Comparison of ENCODE assay signal across 8 cellular contexts in the genomic region with DNA sequence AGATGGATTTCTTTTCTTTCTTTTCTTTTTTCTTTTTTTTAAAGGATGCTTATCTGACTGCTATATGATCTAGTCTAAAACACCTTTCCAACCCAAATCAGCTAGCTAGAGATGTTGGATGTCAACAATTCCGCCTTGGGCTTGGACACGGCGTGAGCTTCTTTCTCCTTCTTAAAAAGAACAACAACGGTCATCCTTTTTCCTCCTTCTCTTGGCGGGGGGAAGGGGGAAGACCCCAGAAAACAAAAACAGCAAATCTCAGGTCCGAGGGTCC. TPM values are rescaled to one million over a fixed set of nuclear protein-coding genes. Genes with fewer than 3 reads are reported as not detected.
DNase-seq lines count a peak whose midpoint lies in the region; ATAC-seq, FAIRE-seq and TF ChIP-seq lines count a peak whose summit lies in the region.

No MANE protein-coding gene starts in this region.

- peaks cover 25% of the 10 kb centered on the region for H3K79me2 ChIP-seq in HepG2 (ENCODE audit: insufficient read depth, low read length)

- in situ Hi-C loops in astrocyte of the cerebellum (cut with HindIII; ENCODE audit: low sequenced_read_pairs) (loop anchor here (5.0 kb wide), 1 partner anchor 60 kb away; no protein-coding TSS in a partner anchor), HepG2 (cut with HindIII; ENCODE audit: extremely low pct_ligation_motif_present, low pct_unique_long_range_greater_than_20kb) (no loop called here)

- peaks cover 69% of the 10 kb centered on the region for H3K27me3 Mint-ChIP-seq in T-helper 2 cell treated with Interferon-gamma antibody and Interleukin-4, amounts not matched to agents 5 μg/mL and 100 μg/mL, for 36 hours (ENCODE audit: low read depth)

- H3K4me1 ChIP-seq in HepG2 (ENCODE audit: insufficient read depth, low read length) (peaks cover 26% of the 10 kb centered on the region), subcutaneous abdominal adipose tissue (ENCODE audit: control insufficient read depth in 5 of 5, insufficient read depth in 5 of 5, low read length in 5 of 5) (peaks cover 0 to 31% (median 21%) of the 10 kb centered on the region in 5 donors)

- no peaks in the 10 kb centered on the region for H4K20me1 ChIP-seq in HepG2 (ENCODE audit: insufficient read depth, low read length)

- H3K36me3 ChIP-seq in HepG2 (replicated peaks in 1 of 2; ENCODE audit: control insufficient read depth in 1 of 2, insufficient read depth in 2 of 2, low read length in 2 of 2), result peaks cover 7 to 18% of the 10 kb centered on the region in 2 experiments; a peak in 4 of 5 replicates
- peaks cover 0 to 2% (median 0%) of the 10 kb centered on the region in 5 donors for H3K36me3 ChIP-seq in subcutaneous abdominal adipose tissue (ENCODE audit: control insufficient read depth in 5 of 5, insufficient read depth in 5 of 5, low read length in 5 of 5)

- no peak for DNase-seq in T-helper 2 cell treated with Interferon-gamma antibody and Interleukin-4, amounts not matched to agents 5 μg/mL and 100 μg/mL, for 36 hours (ENCODE audit: low spot score)
- DNase-seq in T-helper 2 cell, result no peak
- no peak for DNase-seq in astrocyte of the cerebellum (ENCODE audit: low read depth)
- DNase-seq in HepG2 (ENCODE audit: low spot score), result no peak
- no peak for DNase-seq in NCI-H2081 treated with DMSO at 0.1 percent for 48 hours (lab: John Stamatoyannopoulos, UW)

- H3K9me3 ChIP-seq in HepG2 (ENCODE audit: low read length) (no peaks in the 10 kb centered on the region), subcutaneous abdominal adipose tissue (ENCODE audit: control insufficient read depth in 5 of 5, low read length in 5 of 5) (no peaks in the 10 kb centered on the region)

- H3K27me3 ChIP-seq in HepG2 (ENCODE audit: control insufficient read depth in 1 of 2, insufficient read depth in 2 of 2, low read length in 2 of 2) (no peaks in the 10 kb centered on the region), subcutaneous abdominal adipose tissue (ENCODE audit: control insufficient read depth in 5 of 5, insufficient read depth in 4 of 5, low read length in 5 of 5) (peaks cover 0 to 3% (median 0%) of the 10 kb centered on the region in 5 donors)

- H3K4me2 ChIP-seq in HepG2 (ENCODE audit: low read depth, low read length), result peak overlapping the region; percentile 68

- no peak for TF ChIP-seq POLR2A in HepG2 (IDR thresholded peaks at IDR 0.05; ENCODE audit: insufficient read depth in 1 of 2, low read depth in 2 of 2, low read length in 2 of 2)

- H3K27ac Mint-ChIP-seq in T-helper 2 cell treated with Interferon-gamma antibody and Interleukin-4, amounts not matched to agents 5 μg/mL and 100 μg/mL, for 36 hours, result no peak overlapping the region

- TF ChIP-seq CTCF in astrocyte of the cerebellum (IDR thresholded peaks at IDR 0.05; ENCODE audit: low read depth, low read length, missing control alignments) (no peak), HepG2 (CRISPR knock-in tag; IDR thresholded peaks at IDR 0.05) (no peak)

- H3K9me3 Mint-ChIP-seq in T-helper 2 cell treated with Interferon-gamma antibody and Interleukin-4, amounts not matched to agents 5 μg/mL and 100 μg/mL, for 36 hours, result no peaks in the 10 kb centered on the region

- BruUV-seq in HepG2 (replicated peaks; lab: Mats Ljungman, UMichigan), result no TSS peak

- no peaks in the 10 kb centered on the region for H3K36me3 Mint-ChIP-seq in T-helper 2 cell treated with Interferon-gamma antibody and Interleukin-4, amounts not matched to agents 5 μg/mL and 100 μg/mL, for 36 hours (ENCODE audit: low read depth)

- H3K9ac ChIP-seq in HepG2 (ENCODE audit: insufficient read depth, low read depth, low read length) (peak overlapping the region; percentile 79), subcutaneous abdominal adipose tissue (ENCODE audit: low read length in 5 of 5) (peak overlapping the region; percentile 2 to 86 (median 71))

- CTCF ChIA-PET in HepG2 (lab: Yijun Ruan, JAX; ENCODE audit: low intra/inter-chr PET ratio, low total read pairs), result no interaction called here

- ATAC-seq in HepG2 (no peak), HG03135 (IDR thresholded peaks at IDR 0.05; ENCODE audit: unreplicated experiment) (no peak), GM19324 (IDR thresholded peaks at IDR 0.05; ENCODE audit: low FRiP score, unreplicated experiment) (no peak)

- H3K4me1 Mint-ChIP-seq in T-helper 2 cell treated with Interferon-gamma antibody and Interleukin-4, amounts not matched to agents 5 μg/mL and 100 μg/mL, for 36 hours (ENCODE audit: low read depth), result peaks cover 7% of the 10 kb centered on the region

- H2AFZ ChIP-seq in HepG2 (ENCODE audit: low read length), result no peak overlapping the region

- peak overlapping the region; percentile 36 for H3K4me3 Mint-ChIP-seq in T-helper 2 cell treated with Interferon-gamma antibody and Interleukin-4, amounts not matched to agents 5 μg/mL and 100 μg/mL, for 36 hours

- TF ChIP-seq EP300 in HepG2 (IDR thresholded peaks at IDR 0.05; ENCODE audit: low read depth in 2 of 2, low read length in 2 of 2) (no peak), HepG2 (CRISPR knock-in tag; IDR thresholded peaks at IDR 0.05; ENCODE audit: borderline replicate concordance) (no peak)

- H3K27ac ChIP-seq in HepG2 (ENCODE audit: extremely low read length, insufficient read depth, low read length) (peak overlapping the region; percentile 65), subcutaneous abdominal adipose tissue (ENCODE audit: low read depth, low read length) (peak overlapping the region; percentile 88)

- 0% methylated on average over 6 of the region's 6 CpGs for WGBS in HepG2 (ENCODE audit: low lambda C conversion rate)

- intact Hi-C loops in HepG2 (cut with micrococcal nuclease; ENCODE audit: unreplicated experiment), result loop anchor here (5.0 kb wide), 1 partner anchor 40 kb away; no protein-coding TSS in a partner anchor

- POLR2A ChIA-PET in HepG2 (lab: Yijun Ruan, JAX), result interaction anchor here (1.2 kb wide), 1 partner anchor 113 kb away, joined by 3 read pairs; no protein-coding TSS in a partner anchor

- TF ChIP-seq RAD21 in HepG2 (CRISPR knock-in tag; IDR thresholded peaks at IDR 0.05), result no peak

- no peak for FAIRE-seq in HepG2 (lab: Jason Lieb, UNC)

- H3K4me3 ChIP-seq in astrocyte of the cerebellum (ENCODE audit: low read depth, low read length) (peak overlapping the region; percentile 54), HepG2 (replicated peaks in 1 of 3; ENCODE audit: insufficient read depth in 1 of 3, low read depth in 2 of 3, low read length in 3 of 3) (peak overlapping the region; percentile 81 to 96 (median 86)), subcutaneous abdominal adipose tissue (ENCODE audit: low read depth in 1 of 5, low read length in 5 of 5) (peak overlapping the region; percentile 46 to 71 (median 66))

TF ChIP-seq in HepG2, 621 proteins besides CTCF, POLR2A, EP300 and RAD21 (continues in another document):
- TF ChIP-seq ZNF296 (CRISPR knock-in tag; conservative IDR thresholded peaks at IDR 0.05) (no peak), ZNF629 (CRISPR knock-in tag; conservative IDR thresholded peaks at IDR 0.05) (no peak)

RNA-seq across cellular contexts. Expression of a gene that starts 1.0 kb away (rescaled TPM):
- 15.4 and 17.1 TPM in 2 replicates for total RNA-seq in HepG2 (2016; rRNA removed; fragmentation: Illumina TruSeq; extraction: Trizol)
- 10.7 and 11.7 TPM in 2 replicates for total RNA-seq in HepG2 (2016; cell fraction: cytosol; rRNA removed; fragmentation: Illumina TruSeq; extraction: Trizol; ENCODE audit: low read depth)
- total RNA-seq in HepG2 (2016; cell fraction: insoluble cytoplasmic fraction; rRNA removed; fragmentation: Illumina TruSeq; extraction: Trizol), result 13.3 and 14.4 TPM in 2 replicates
- total RNA-seq in HepG2 (2016; cell fraction: membrane; rRNA removed; fragmentation: Illumina TruSeq; extraction: Trizol), result 27.9 and 29.9 TPM in 2 replicates
- 16.7 and 20.0 TPM in 2 replicates for total RNA-seq in HepG2 (2016; cell fraction: nucleus; rRNA removed; fragmentation: Illumina TruSeq; extraction: Trizol)
- 13.5 and 14.1 TPM in 2 replicates for polyA plus RNA-seq in HepG2 (2011; rRNA removed)
- polyA plus RNA-seq in HepG2 (2011; cell fraction: cytosol; rRNA removed), result 5.9 and 10.6 TPM in 2 replicates
- 16.0 and 21.8 TPM in 2 replicates for polyA plus RNA-seq in HepG2 (2011; cell fraction: nucleus; rRNA removed)
- 24.3 and 27.7 TPM in 2 replicates for polyA plus RNA-seq in HepG2 (2012)
- 20.2 and 23.1 TPM in 2 replicates for polyA plus RNA-seq in HepG2 (2016; cell fraction: cytosol; fragmentation: Illumina TruSeq; extraction: Trizol; ENCODE audit: low read depth)
- 18.4 and 20.3 TPM in 2 replicates for polyA plus RNA-seq in HepG2 (2016; cell fraction: insoluble cytoplasmic fraction; fragmentation: Illumina TruSeq; extraction: Trizol; ENCODE audit: low read depth)
- polyA plus RNA-seq in HepG2 (2016; cell fraction: membrane; fragmentation: Illumina TruSeq; extraction: Trizol; ENCODE audit: low read depth), result 28.6 and 31.7 TPM in 2 replicates
- 29.5 and 33.1 TPM in 2 replicates for polyA plus RNA-seq in HepG2 (2016; cell fraction: nucleus; fragmentation: Illumina TruSeq; extraction: Trizol; ENCODE audit: insufficient read depth, low read depth)
- 0.07 and 7.3 TPM in 2 replicates for polyA minus RNA-seq in HepG2 (2011; rRNA and poly(A)+ RNA removed; ENCODE audit: low replicate concordance)
- polyA minus RNA-seq in HepG2 (2011; cell fraction: cytosol; rRNA and poly(A)+ RNA removed), result 16.1 and 17.6 TPM in 2 replicates
- polyA minus RNA-seq in HepG2 (2011; cell fraction: nucleus; rRNA and poly(A)+ RNA removed), result 17.8 and 27.0 TPM in 2 replicates

RNA-seq across cellular contexts. Expression of a gene that starts 59.0 kb away (rescaled TPM):
- 17.2 and 24.7 TPM in 2 replicates for total RNA-seq in HepG2 (2016; rRNA removed; fragmentation: Illumina TruSeq; extraction: Trizol)
- total RNA-seq in HepG2 (2016; cell fraction: cytosol; rRNA removed; fragmentation: Illumina TruSeq; extraction: Trizol; ENCODE audit: low read depth), result 7.8 and 9.1 TPM in 2 replicates
- 21.2 and 25.5 TPM in 2 replicates for total RNA-seq in HepG2 (2016; cell fraction: insoluble cytoplasmic fraction; rRNA removed; fragmentation: Illumina TruSeq; extraction: Trizol)
- 12.4 and 13.8 TPM in 2 replicates for total RNA-seq in HepG2 (2016; cell fraction: membrane; rRNA removed; fragmentation: Illumina TruSeq; extraction: Trizol)
- total RNA-seq in HepG2 (2016; cell fraction: nucleus; rRNA removed; fragmentation: Illumina TruSeq; extraction: Trizol), result 18.7 and 19.1 TPM in 2 replicates
- polyA plus RNA-seq in HepG2 (2011; rRNA removed), result 4.4 and 6.1 TPM in 2 replicates
- 3.0 and 3.7 TPM in 2 replicates for polyA plus RNA-seq in HepG2 (2011; cell fraction: cytosol; rRNA removed)
- polyA plus RNA-seq in HepG2 (2011; cell fraction: nucleus; rRNA removed), result 4.5 and 6.1 TPM in 2 replicates
- 7.6 and 9.8 TPM in 2 replicates for polyA plus RNA-seq in HepG2 (2012)
- polyA plus RNA-seq in HepG2 (2016; cell fraction: cytosol; fragmentation: Illumina TruSeq; extraction: Trizol; ENCODE audit: low read depth), result 5.7 and 7.2 TPM in 2 replicates
- polyA plus RNA-seq in HepG2 (2016; cell fraction: insoluble cytoplasmic fraction; fragmentation: Illumina TruSeq; extraction: Trizol; ENCODE audit: low read depth), result 20.8 and 21.3 TPM in 2 replicates
- 7.3 and 9.4 TPM in 2 replicates for polyA plus RNA-seq in HepG2 (2016; cell fraction: membrane; fragmentation: Illumina TruSeq; extraction: Trizol; ENCODE audit: low read depth)
- 11.4 and 11.7 TPM in 2 replicates for polyA plus RNA-seq in HepG2 (2016; cell fraction: nucleus; fragmentation: Illumina TruSeq; extraction: Trizol; ENCODE audit: insufficient read depth, low read depth)
- 0.80 and 2.3 TPM in 2 replicates for polyA minus RNA-seq in HepG2 (2011; rRNA and poly(A)+ RNA removed; ENCODE audit: low replicate concordance)
- polyA minus RNA-seq in HepG2 (2011; cell fraction: cytosol; rRNA and poly(A)+ RNA removed), result 2.6 and 4.7 TPM in 2 replicates
- polyA minus RNA-seq in HepG2 (2011; cell fraction: nucleus; rRNA and poly(A)+ RNA removed), result 28.2 and 32.6 TPM in 2 replicates
